ENCODE assay signal across 12 cellular contexts in the genomic region with DNA sequence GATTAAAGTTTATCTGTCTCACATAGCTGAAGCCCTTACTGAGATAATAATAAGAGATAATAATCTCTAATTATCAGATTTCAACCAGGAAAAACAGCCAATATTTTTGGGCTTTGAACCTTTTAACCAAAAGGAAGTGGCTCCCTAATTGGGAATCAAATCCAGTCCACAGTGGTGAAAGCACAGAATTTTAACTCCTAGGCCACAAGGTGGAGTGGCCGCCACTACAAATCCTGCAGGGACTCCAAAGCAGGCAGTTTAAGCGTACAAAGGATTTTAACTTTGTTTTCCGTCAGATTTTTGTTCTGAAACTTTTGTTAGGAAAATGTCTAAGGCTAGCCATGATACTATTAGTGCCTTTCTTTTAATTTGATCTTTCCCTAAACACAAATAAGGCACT.
DNase-seq lines count a peak whose midpoint lies in the region; ATAC-seq and TF ChIP-seq lines count a peak whose summit lies in the region.
"Had no signal": no experiment of that assay in that cellular context is flagged by ENCODE, and none has a peak within 500 bp of the region (broad histone marks: within the 10 kb centered on the region; RNA-seq: fewer than 3 reads in every experiment).

No MANE protein-coding gene starts in this region.

- H3K27me3 ChIP-seq in heart left ventricle (no peaks in the 10 kb centered on the region), right atrium auricular region (no peaks in the 10 kb centered on the region), smooth muscle cell (ENCODE audit: low read depth) (no peaks in the 10 kb centered on the region), stomach (no peaks in the 10 kb centered on the region)

- ATAC-seq in heart left ventricle: no peak

- no peak for TF ChIP-seq EP300 in stomach (IDR thresholded peaks at IDR 0.05)

- H3K4me2 ChIP-seq in OCI-LY7 (ENCODE audit: low read length): no peak overlapping the region
- H3K4me2 ChIP-seq in smooth muscle cell: no peak overlapping the region

- TF ChIP-seq CTCF in heart left ventricle (IDR thresholded peaks at IDR 0.05) (peak in 10 of 12 donors; percentile 19 to 50 (median 38)), right atrium auricular region (IDR thresholded peaks at IDR 0.05) (peak in 1 of 2 donors; percentile 54), OCI-LY7 (conservative IDR thresholded peaks at IDR 0.05; ENCODE audit: low read length) (peak; percentile 44), epithelial cell of proximal tubule (conservative IDR thresholded peaks at IDR 0.05; ENCODE audit: low read depth, low read length) (peak; percentile 54), smooth muscle cell (IDR thresholded peaks at IDR 0.05; ENCODE audit: borderline replicate concordance, insufficient read depth, poor library complexity, severe bottlenecking) (peak; percentile 32), stomach (IDR thresholded peaks at IDR 0.05) (peak in 1 of 7 experiments; percentile 27)

- DNase-seq in heart left ventricle: no peak
- no peak for DNase-seq in right atrium auricular region (ENCODE audit: low spot score)
- DNase-seq in OCI-LY7 (ENCODE audit: low spot score): no peak
- no peak for DNase-seq in epithelial cell of proximal tubule (ENCODE audit: low read depth)
- DNase-seq in smooth muscle cell (lab: John Stamatoyannopoulos, UW; ENCODE audit: unreplicated experiment): no peak
- no peak for DNase-seq in stomach
- DNase-seq in RKO (ENCODE audit: low spot score): no peak
- no peak for DNase-seq in superior temporal gyrus (ENCODE audit: extremely low spot score)
- DNase-seq: CD4-positive, alpha-beta memory T cell; central memory CD4-positive, alpha-beta T cell; KG1 had no signal

- H3F3A ChIP-seq in smooth muscle cell (ENCODE audit: low read depth): no peaks in the 10 kb centered on the region

- CTCF ChIA-PET in OCI-LY7 (lab: Charles Lee; ENCODE audit: unreplicated experiment): no interaction called here

- H2AFZ ChIP-seq in OCI-LY7 (ENCODE audit: low read length): no peak overlapping the region
- no peak overlapping the region for H2AFZ ChIP-seq in smooth muscle cell (ENCODE audit: low read depth)
- H2AFZ ChIP-seq: parathyroid adenoma had no signal

- H3K27ac ChIP-seq in heart left ventricle (no peak overlapping the region), right atrium auricular region (no peak overlapping the region), OCI-LY7 (ENCODE audit: low read depth, low read length, poor library complexity, severe bottlenecking) (no peak overlapping the region), smooth muscle cell (ENCODE audit: low read depth) (no peak overlapping the region), stomach (no peak overlapping the region)
- H3K27ac ChIP-seq: parathyroid adenoma had no signal

- H3K4me1 ChIP-seq in heart left ventricle (no peaks in the 10 kb centered on the region), right atrium auricular region (no peaks in the 10 kb centered on the region), OCI-LY7 (ENCODE audit: insufficient read depth, low read length, poor library complexity, severe bottlenecking) (no peaks in the 10 kb centered on the region), smooth muscle cell (ENCODE audit: low read depth) (no peaks in the 10 kb centered on the region), stomach (no peaks in the 10 kb centered on the region)
- H3K4me1 ChIP-seq: parathyroid adenoma had no signal

- H3K9me2 ChIP-seq in OCI-LY7 (ENCODE audit: insufficient read depth, low read length): no peaks in the 10 kb centered on the region

- H4K20me1 ChIP-seq in OCI-LY7 (ENCODE audit: insufficient read depth, low read length): no peaks in the 10 kb centered on the region
- H4K20me1 ChIP-seq in smooth muscle cell (ENCODE audit: low read depth): no peaks in the 10 kb centered on the region

- no peaks in the 10 kb centered on the region for H3K79me2 ChIP-seq in OCI-LY7 (ENCODE audit: insufficient read depth, low read depth, low read length)
- H3K79me2 ChIP-seq in smooth muscle cell (ENCODE audit: low read depth): no peaks in the 10 kb centered on the region
- H3K79me2 ChIP-seq: parathyroid adenoma had no signal

- no TSS peak for BruUV-seq in OCI-LY7 (replicated peaks; lab: Mats Ljungman, UMichigan)

- H3K36me3 ChIP-seq in heart left ventricle (no peaks in the 10 kb centered on the region), right atrium auricular region (no peaks in the 10 kb centered on the region), OCI-LY7 (ENCODE audit: insufficient read depth, low read length) (no peaks in the 10 kb centered on the region), smooth muscle cell (ENCODE audit: low read depth) (no peaks in the 10 kb centered on the region), stomach (no peaks in the 10 kb centered on the region)

- no peak overlapping the region for H3K9ac ChIP-seq in smooth muscle cell (ENCODE audit: low read depth)
- H3K9ac ChIP-seq: parathyroid adenoma had no signal

- POLR2A ChIA-PET in OCI-LY7 (lab: Charles Lee): interaction anchor here (0.9 kb wide), 1 partner anchor 25 kb away, joined by 3 read pairs; no protein-coding TSS in a partner anchor

- no peak for TF ChIP-seq POLR2A in heart left ventricle (IDR thresholded peaks at IDR 0.05)
- no peak for TF ChIP-seq POLR2A in stomach (IDR thresholded peaks at IDR 0.05)

- WGBS in heart left ventricle, 4 donors: 46 to 60% (median 52%) methylated on average over 3 of the region's 3 CpGs
- 66% methylated on average over 3 of the region's 3 CpGs for WGBS in smooth muscle cell (ENCODE audit: low lambda C conversion rate)
- WGBS in stomach, 5 donors: 41 to 59% (median 56%) methylated on average over 3 of the region's 3 CpGs

- no peak overlapping the region for H3K4me3 ChIP-seq in heart left ventricle
- H3K4me3 ChIP-seq in right atrium auricular region: no peak overlapping the region
- H3K4me3 ChIP-seq in OCI-LY7 (ENCODE audit: low read depth, low read length, poor library complexity, severe bottlenecking): no peak overlapping the region
- no peak overlapping the region for H3K4me3 ChIP-seq in epithelial cell of proximal tubule (ENCODE audit: low read depth, low read length)
- H3K4me3 ChIP-seq in smooth muscle cell: no peak overlapping the region
- no peak overlapping the region for H3K4me3 ChIP-seq in stomach

- H3K9me3 ChIP-seq in heart left ventricle (no peaks in the 10 kb centered on the region), right atrium auricular region (no peaks in the 10 kb centered on the region), OCI-LY7 (ENCODE audit: low read length) (no peaks in the 10 kb centered on the region), smooth muscle cell (replicated peaks; ENCODE audit: low read depth) (no peaks in the 10 kb centered on the region), stomach (no peaks in the 10 kb centered on the region)

- intact Hi-C loops in heart left ventricle (cut with DNase I): loop anchor here in 3 of 10 donors (5.0 to 10.0 kb wide), 2 partner anchors 361 to 1538 kb away; no protein-coding TSS in a partner anchor
- intact Hi-C loops in OCI-LY7 (cut with micrococcal nuclease; ENCODE audit: unreplicated experiment): loop anchor here (10.0 kb wide), 1 partner anchor 1648 kb away; no protein-coding TSS in a partner anchor
- intact Hi-C loops in stomach (cut with DNase I; ENCODE audit: low total_unique reads): no loop called here
